Comparison of ENCODE assay signal across 19 cellular contexts in the genomic region with DNA sequence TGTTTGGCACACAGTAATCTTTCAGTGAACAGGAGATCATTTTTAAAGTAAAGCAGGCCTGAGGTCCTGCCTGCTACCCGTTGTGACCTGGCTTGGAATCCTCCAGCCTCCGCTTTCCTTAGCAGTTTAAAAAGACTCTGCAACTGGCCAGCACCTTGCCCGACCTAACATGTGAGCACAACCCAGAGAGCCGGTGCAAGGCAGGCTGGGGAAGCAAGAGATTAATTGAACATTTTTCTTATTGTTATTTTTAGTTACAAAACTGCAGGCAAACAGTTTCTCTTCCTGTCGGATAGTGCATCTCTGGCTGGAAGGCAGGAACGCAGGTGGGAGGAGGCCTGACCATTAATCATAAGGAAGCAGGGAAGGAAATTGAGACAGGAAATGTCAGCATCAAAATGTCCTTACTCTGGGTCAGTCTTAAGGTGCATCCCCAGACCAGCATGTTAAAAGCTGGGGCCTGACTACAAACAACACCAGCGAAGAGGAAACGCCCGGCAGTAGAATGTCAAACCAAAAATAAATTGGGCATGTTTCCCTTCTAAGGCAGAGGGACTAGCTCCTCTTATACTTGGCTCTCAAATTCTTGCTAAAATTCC.
"Had no signal": no experiment of that assay in that cellular context is flagged by ENCODE, and none has a peak within 500 bp of the region (broad histone marks: within the 10 kb centered on the region; RNA-seq: fewer than 3 reads in every experiment).

No MANE protein-coding gene starts in this region.

- ATAC-seq: activated CD8-positive, alpha-beta memory T cell treated with anti-CD3 and anti-CD28 coated beads, Interleukin-2, amount 10 ng/mL, durations not matched to agents 7 days and 5 days; body of pancreas; gastroesophageal sphincter; stimulated activated naive B cell treated with anti-CD40 and anti-IgM and Interleukin-4, amounts not matched to agents 10 μg/mL and 1 μg/mL and 100 μg/mL, for 72 hours; WTC11 had no signal

- H3K36me3 ChIP-seq: gastroesophageal sphincter, sigmoid colon had no signal

- H3K27ac ChIP-seq: body of pancreas, sigmoid colon had no signal

- H3K4me1 ChIP-seq: body of pancreas, gastroesophageal sphincter, sigmoid colon had no signal

- FAIRE-seq: colon, TTC549 had no signal

- DNase-seq: activated CD4-positive, alpha-beta memory T cell treated with anti-CD3 and anti-CD28 coated beads, Interleukin-2, amount 10 ng/mL, durations not matched to agents 7 days and 5 days; activated CD4-positive, alpha-beta T cell treated with anti-CD3 and anti-CD28 coated beads for 4 hours; activated CD8-positive, alpha-beta memory T cell treated with anti-CD3 and anti-CD28 coated beads, Interleukin-2, amount 10 ng/mL, durations not matched to agents 7 days and 5 days; amygdala; body of pancreas; caudate nucleus; endodermal cell; erythroblast; midbrain; nephron progenitor cell; nucleus accumbens; sigmoid colon; stimulated activated CD4-positive, alpha-beta T cell treated with anti-CD3 and anti-CD28 coated beads, Interleukin-4, amount 100 ng/mL, for 4 hours; stimulated activated naive B cell treated with anti-CD40 and anti-IgM and Interleukin-4, amounts not matched to agents 10 μg/mL and 1 μg/mL and 100 μg/mL, for 72 hours had no signal

- H3K4me3 ChIP-seq: body of pancreas, gastroesophageal sphincter, lung, sigmoid colon had no signal

- H3K9me3 ChIP-seq: body of pancreas, sigmoid colon had no signal

- H3K27me3 ChIP-seq: body of pancreas, gastroesophageal sphincter, sigmoid colon had no signal
